22 cellular contexts compared by ENCODE assay signal in the genomic region with DNA sequence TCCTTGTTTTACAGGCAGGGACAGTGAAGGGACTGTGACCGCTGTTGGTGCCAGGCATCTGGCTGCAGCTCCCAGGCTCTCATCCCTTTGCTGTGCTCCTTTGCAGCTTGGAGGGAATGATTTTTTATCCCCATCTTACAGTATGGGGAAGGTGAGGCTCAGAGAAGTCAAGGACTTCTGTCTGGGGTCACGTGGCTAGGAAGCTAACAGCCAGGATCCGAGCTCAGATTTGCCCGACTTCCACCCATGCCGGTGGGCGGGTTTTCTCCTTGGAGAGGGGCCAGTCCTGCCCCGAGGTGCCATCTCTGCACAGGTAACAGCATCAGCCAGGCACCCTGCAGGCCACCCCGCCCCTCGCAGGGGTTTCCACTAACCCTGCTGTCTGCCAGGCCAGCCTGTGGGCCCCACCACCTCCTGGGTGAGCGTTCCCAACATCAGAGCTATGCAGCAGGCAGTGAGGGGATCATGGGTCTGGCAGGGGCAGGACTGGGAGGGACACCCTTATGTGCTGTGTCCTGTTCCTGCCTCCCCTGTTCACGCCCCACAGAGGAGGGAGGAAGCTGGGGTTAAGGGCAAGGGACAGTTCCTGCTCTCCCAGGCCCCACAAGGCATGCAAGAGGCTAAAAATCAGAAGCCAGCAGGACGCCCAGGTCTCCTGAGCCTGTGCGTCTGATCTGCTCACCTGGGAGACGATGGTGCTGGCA. TPM values are rescaled to one million over a fixed set of nuclear protein-coding genes. Genes with fewer than 3 reads are reported as not detected.
"Had no signal": no experiment of that assay in that cellular context is flagged by ENCODE, and none has a peak within 500 bp of the region (broad histone marks: within the 10 kb centered on the region; RNA-seq: fewer than 3 reads in every experiment).

No MANE protein-coding gene starts in this region.

- FAIRE-seq: endothelial cell of umbilical vein, frontal cortex had no signal

- H3K4me1 Mint-ChIP-seq: endodermal cell; naive thymus-derived CD4-positive, alpha-beta T cell; nephron progenitor cell; stimulated activated memory B cell treated with anti-CD40 and anti-IgM and Interleukin-4, amounts not matched to agents 10 μg/mL and 1 μg/mL and 100 μg/mL, for 72 hours; stimulated activated naive CD8-positive, alpha-beta T cell treated with anti-CD3 and anti-CD28 coated beads, Interleukin-15, amount 100 ng/mL, for 72 hours had no signal

- H3K4me1 ChIP-seq: heart left ventricle, testis, tibial nerve, upper lobe of right lung, vagina had no signal

- H3K9me3 ChIP-seq: neutrophil, testis, upper lobe of right lung had no signal

- H3K4me3 ChIP-seq: coronary artery, heart left ventricle, testis, tibial nerve, upper lobe of right lung, vagina had no signal

- H3K27ac Mint-ChIP-seq: endodermal cell; nephron progenitor cell; stimulated activated memory B cell treated with anti-CD40 and anti-IgM and Interleukin-4, amounts not matched to agents 10 μg/mL and 1 μg/mL and 100 μg/mL, for 72 hours; stimulated activated naive CD8-positive, alpha-beta T cell treated with anti-CD3 and anti-CD28 coated beads, Interleukin-15, amount 100 ng/mL, for 72 hours had no signal

- H3K4me3 Mint-ChIP-seq: endodermal cell; naive thymus-derived CD4-positive, alpha-beta T cell; nephron progenitor cell; stimulated activated memory B cell treated with anti-CD40 and anti-IgM and Interleukin-4, amounts not matched to agents 10 μg/mL and 1 μg/mL and 100 μg/mL, for 72 hours; stimulated activated naive CD8-positive, alpha-beta T cell treated with anti-CD3 and anti-CD28 coated beads, Interleukin-15, amount 100 ng/mL, for 72 hours had no signal

- H3K27me3 ChIP-seq: testis, vagina had no signal

- H3K27ac ChIP-seq: coronary artery, heart left ventricle, neutrophil, testis, tibial nerve, upper lobe of right lung, vagina had no signal

- ATAC-seq: heart left ventricle; left colon; naive thymus-derived CD4-positive, alpha-beta T cell; stimulated activated memory B cell treated with anti-CD40 and anti-IgM and Interleukin-4, amounts not matched to agents 10 μg/mL and 1 μg/mL and 100 μg/mL, for 72 hours; stimulated activated naive CD8-positive, alpha-beta T cell treated with anti-CD3 and anti-CD28 coated beads, Interleukin-15, amount 100 ng/mL, for 72 hours had no signal

- H3K36me3 ChIP-seq: heart left ventricle, neutrophil, tibial nerve, upper lobe of right lung, vagina had no signal

- DNase-seq: effector CD4-positive, alpha-beta T cell; endodermal cell; erythroblast; hippocampal formation; left colon; naive thymus-derived CD4-positive, alpha-beta T cell; nephron progenitor cell; stimulated activated CD4-positive, alpha-beta T cell treated with anti-CD3 and anti-CD28 coated beads, Interleukin-1b, Interleukin-23, amount 100 ng/mL, for 48 hours; stimulated activated CD4-positive, alpha-beta T cell treated with anti-CD3 and anti-CD28 coated beads, Interleukin-4, amount 100 ng/mL, for 24 hours; stimulated activated naive CD8-positive, alpha-beta T cell treated with anti-CD3 and anti-CD28 coated beads, Interleukin-15, amount 100 ng/mL, for 72 hours; testis; upper lobe of right lung had no signal

RNA-seq across cellular contexts. Expression of a gene that starts 25.4 kb away (rescaled TPM):
- total RNA-seq: fibroblast of lung; mononuclear cell; naive thymus-derived CD4-positive, alpha-beta T cell had no signal
- polyA plus RNA-seq: naive thymus-derived CD4-positive, alpha-beta T cell had no signal
